1 cellular context compared by ENCODE assay signal in genomic region chr13:75226092-75226491, GRCh38.
TF ChIP-seq lines count a peak whose summit lies in the region.

No MANE protein-coding gene starts in this region.

TF ChIP-seq in GM23338, 12 proteins besides CTCF, POLR2A, EP300 and RAD21 (continued from another document):
- no peak for TF ChIP-seq ZNF462 (CRISPR knock-in tag; IDR thresholded peaks at IDR 0.05)
- TF ChIP-seq CREB1 (CRISPR knock-in tag; IDR thresholded peaks at IDR 0.05; ENCODE audit: low read depth), result no peak
- TF ChIP-seq EZH2 (IDR thresholded peaks at IDR 0.05; ENCODE audit: low read depth, unreplicated experiment), result no peak
- no peak for TF ChIP-seq REST (IDR thresholded peaks at IDR 0.05; ENCODE audit: unreplicated experiment)
- no peak for TF ChIP-seq ETS1 (IDR thresholded peaks at IDR 0.05)
- TF ChIP-seq STAT1 (IDR thresholded peaks at IDR 0.05; ENCODE audit: unreplicated experiment), result no peak
- TF ChIP-seq ZNF114 (CRISPR knock-in tag; IDR thresholded peaks at IDR 0.05), result no peak
